ENCODE assay signal across 12 cellular contexts in the genomic region with DNA sequence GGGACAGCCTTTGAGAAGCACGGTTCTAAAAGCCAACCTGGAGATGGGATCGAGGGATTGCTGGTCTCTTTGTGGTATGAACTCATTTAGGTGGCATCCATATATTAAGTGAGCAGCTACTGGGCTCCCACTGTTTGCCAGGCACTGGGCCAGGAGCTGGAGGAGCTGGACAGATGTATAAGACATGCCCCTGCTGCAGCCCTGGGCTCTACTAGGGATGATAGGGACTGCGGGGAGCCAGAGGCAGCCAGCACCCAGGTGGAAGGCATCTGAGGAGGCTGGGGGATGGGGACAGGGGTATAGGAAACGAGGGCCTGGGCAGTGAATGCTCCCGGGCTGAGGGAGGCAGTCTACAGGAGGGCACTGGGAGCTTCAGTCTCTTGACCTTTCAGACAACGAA.
"Had no signal": no experiment of that assay in that cellular context is flagged by ENCODE, and none has a peak within 500 bp of the region (broad histone marks: within the 10 kb centered on the region; RNA-seq: fewer than 3 reads in every experiment).

No MANE protein-coding gene starts in this region.

- H3K27ac ChIP-seq: gastroesophageal sphincter, left ventricle myocardium inferior, testis had no signal

- ATAC-seq: gastroesophageal sphincter had no signal

- H3K36me3 ChIP-seq: gastroesophageal sphincter, left ventricle myocardium inferior had no signal

- H3K4me3 ChIP-seq: gastroesophageal sphincter, left ventricle myocardium inferior, testis had no signal

- H3K27me3 Mint-ChIP-seq: activated B cell treated with CpG ODN at 0.5 μM for 24 hours; central memory CD8-positive, alpha-beta T cell; stimulated activated naive CD8-positive, alpha-beta T cell treated with anti-CD3 and anti-CD28 coated beads, Interleukin-15, Interleukin-2, amounts not matched to agents 100 ng/mL and 50 ng/mL, for 24 hours had no signal

- H3K4me1 ChIP-seq: gastroesophageal sphincter, left ventricle myocardium inferior, testis had no signal

- DNase-seq: activated B cell treated with CpG ODN at 0.5 μM for 24 hours; activated naive CD4-positive, alpha-beta T cell; dermis blood vessel endothelial cell; left ventricle myocardium inferior; mesendoderm; nephron progenitor cell; stimulated activated CD4-positive, alpha-beta T cell treated with anti-CD3 and anti-CD28 coated beads, Interleukin-2, amount 100 ng/mL, for 48 hours; testis had no signal

- H3K36me3 Mint-ChIP-seq: brain had no signal

- H3K9me3 Mint-ChIP-seq: activated B cell treated with CpG ODN at 0.5 μM for 24 hours; brain; central memory CD8-positive, alpha-beta T cell; nephron progenitor cell; stimulated activated naive CD8-positive, alpha-beta T cell treated with anti-CD3 and anti-CD28 coated beads, Interleukin-15, Interleukin-2, amounts not matched to agents 100 ng/mL and 50 ng/mL, for 24 hours had no signal

- H3K4me3 Mint-ChIP-seq: activated B cell treated with CpG ODN at 0.5 μM for 24 hours; brain; central memory CD8-positive, alpha-beta T cell; nephron progenitor cell; stimulated activated naive CD8-positive, alpha-beta T cell treated with anti-CD3 and anti-CD28 coated beads, Interleukin-15, Interleukin-2, amounts not matched to agents 100 ng/mL and 50 ng/mL, for 24 hours had no signal

- H3K27me3 ChIP-seq: testis had no signal

- H3K9me3 ChIP-seq: gastroesophageal sphincter, left ventricle myocardium inferior, testis had no signal

- H3K27ac Mint-ChIP-seq: activated B cell treated with CpG ODN at 0.5 μM for 24 hours; nephron progenitor cell; stimulated activated naive CD8-positive, alpha-beta T cell treated with anti-CD3 and anti-CD28 coated beads, Interleukin-15, Interleukin-2, amounts not matched to agents 100 ng/mL and 50 ng/mL, for 24 hours had no signal
